ENCODE assay signal across 1 cellular context in the genomic region with DNA sequence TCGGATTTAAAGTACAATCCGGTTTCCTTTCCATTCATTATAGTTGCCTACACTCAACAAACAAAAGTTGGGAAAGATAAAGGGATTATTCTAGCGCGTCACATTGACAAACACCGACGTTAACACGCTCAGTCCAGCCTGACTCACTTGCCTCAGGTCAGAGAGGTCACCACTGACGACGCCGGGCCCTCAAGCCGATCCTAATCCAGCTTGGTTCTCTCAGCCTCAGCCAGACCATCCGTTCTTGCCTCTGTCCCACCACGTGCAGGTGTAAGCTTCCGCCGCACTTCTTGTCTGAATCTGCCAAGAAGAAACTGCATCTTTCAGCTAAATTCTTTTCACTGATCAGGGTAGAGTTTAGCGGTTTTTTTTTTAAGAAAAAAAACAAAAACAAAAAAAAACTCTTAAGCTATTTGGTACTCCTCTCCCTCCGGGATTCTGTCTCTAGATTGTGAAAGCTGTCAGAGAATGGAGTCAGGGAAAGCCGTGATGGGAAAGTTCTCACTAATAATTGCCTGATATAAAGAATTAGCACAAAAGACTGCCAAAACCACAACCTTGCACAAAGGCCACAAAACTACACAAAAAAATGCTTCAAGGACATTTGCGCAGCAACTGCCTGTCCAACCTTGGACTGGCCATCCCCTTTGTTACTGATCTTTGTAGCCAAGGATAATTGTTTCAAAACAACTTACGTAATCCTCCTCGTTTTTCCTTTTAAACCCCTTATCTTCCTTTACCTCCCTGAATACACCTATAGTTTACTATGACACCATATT.
TF ChIP-seq lines count a peak whose summit lies in the region.

No MANE protein-coding gene starts in this region.

TF ChIP-seq in K562, 482 proteins besides CTCF, POLR2A, EP300 and RAD21 (continued from another document):
- TF ChIP-seq, protein P1, sequence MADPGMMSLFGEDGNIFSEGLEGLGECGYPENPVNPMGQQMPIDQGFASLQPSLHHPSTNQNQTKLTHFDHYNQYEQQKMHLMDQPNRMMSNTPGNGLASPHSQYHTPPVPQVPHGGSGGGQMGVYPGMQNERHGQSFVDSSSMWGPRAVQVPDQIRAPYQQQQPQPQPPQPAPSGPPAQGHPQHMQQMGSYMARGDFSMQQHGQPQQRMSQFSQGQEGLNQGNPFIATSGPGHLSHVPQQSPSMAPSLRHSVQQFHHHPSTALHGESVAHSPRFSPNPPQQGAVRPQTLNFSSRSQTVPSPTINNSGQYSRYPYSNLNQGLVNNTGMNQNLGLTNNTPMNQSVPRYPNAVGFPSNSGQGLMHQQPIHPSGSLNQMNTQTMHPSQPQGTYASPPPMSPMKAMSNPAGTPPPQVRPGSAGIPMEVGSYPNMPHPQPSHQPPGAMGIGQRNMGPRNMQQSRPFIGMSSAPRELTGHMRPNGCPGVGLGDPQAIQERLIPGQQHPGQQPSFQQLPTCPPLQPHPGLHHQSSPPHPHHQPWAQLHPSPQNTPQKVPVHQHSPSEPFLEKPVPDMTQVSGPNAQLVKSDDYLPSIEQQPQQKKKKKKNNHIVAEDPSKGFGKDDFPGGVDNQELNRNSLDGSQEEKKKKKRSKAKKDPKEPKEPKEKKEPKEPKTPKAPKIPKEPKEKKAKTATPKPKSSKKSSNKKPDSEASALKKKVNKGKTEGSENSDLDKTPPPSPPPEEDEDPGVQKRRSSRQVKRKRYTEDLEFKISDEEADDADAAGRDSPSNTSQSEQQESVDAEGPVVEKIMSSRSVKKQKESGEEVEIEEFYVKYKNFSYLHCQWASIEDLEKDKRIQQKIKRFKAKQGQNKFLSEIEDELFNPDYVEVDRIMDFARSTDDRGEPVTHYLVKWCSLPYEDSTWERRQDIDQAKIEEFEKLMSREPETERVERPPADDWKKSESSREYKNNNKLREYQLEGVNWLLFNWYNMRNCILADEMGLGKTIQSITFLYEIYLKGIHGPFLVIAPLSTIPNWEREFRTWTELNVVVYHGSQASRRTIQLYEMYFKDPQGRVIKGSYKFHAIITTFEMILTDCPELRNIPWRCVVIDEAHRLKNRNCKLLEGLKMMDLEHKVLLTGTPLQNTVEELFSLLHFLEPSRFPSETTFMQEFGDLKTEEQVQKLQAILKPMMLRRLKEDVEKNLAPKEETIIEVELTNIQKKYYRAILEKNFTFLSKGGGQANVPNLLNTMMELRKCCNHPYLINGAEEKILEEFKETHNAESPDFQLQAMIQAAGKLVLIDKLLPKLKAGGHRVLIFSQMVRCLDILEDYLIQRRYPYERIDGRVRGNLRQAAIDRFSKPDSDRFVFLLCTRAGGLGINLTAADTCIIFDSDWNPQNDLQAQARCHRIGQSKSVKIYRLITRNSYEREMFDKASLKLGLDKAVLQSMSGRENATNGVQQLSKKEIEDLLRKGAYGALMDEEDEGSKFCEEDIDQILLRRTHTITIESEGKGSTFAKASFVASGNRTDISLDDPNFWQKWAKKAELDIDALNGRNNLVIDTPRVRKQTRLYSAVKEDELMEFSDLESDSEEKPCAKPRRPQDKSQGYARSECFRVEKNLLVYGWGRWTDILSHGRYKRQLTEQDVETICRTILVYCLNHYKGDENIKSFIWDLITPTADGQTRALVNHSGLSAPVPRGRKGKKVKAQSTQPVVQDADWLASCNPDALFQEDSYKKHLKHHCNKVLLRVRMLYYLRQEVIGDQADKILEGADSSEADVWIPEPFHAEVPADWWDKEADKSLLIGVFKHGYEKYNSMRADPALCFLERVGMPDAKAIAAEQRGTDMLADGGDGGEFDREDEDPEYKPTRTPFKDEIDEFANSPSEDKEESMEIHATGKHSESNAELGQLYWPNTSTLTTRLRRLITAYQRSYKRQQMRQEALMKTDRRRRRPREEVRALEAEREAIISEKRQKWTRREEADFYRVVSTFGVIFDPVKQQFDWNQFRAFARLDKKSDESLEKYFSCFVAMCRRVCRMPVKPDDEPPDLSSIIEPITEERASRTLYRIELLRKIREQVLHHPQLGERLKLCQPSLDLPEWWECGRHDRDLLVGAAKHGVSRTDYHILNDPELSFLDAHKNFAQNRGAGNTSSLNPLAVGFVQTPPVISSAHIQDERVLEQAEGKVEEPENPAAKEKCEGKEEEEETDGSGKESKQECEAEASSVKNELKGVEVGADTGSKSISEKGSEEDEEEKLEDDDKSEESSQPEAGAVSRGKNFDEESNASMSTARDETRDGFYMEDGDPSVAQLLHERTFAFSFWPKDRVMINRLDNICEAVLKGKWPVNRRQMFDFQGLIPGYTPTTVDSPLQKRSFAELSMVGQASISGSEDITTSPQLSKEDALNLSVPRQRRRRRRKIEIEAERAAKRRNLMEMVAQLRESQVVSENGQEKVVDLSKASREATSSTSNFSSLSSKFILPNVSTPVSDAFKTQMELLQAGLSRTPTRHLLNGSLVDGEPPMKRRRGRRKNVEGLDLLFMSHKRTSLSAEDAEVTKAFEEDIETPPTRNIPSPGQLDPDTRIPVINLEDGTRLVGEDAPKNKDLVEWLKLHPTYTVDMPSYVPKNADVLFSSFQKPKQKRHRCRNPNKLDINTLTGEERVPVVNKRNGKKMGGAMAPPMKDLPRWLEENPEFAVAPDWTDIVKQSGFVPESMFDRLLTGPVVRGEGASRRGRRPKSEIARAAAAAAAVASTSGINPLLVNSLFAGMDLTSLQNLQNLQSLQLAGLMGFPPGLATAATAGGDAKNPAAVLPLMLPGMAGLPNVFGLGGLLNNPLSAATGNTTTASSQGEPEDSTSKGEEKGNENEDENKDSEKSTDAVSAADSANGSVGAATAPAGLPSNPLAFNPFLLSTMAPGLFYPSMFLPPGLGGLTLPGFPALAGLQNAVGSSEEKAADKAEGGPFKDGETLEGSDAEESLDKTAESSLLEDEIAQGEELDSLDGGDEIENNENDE (IDR thresholded peaks at IDR 0.05; ENCODE audit: low read depth, low read length), result no peak
